In the genomic region with DNA sequence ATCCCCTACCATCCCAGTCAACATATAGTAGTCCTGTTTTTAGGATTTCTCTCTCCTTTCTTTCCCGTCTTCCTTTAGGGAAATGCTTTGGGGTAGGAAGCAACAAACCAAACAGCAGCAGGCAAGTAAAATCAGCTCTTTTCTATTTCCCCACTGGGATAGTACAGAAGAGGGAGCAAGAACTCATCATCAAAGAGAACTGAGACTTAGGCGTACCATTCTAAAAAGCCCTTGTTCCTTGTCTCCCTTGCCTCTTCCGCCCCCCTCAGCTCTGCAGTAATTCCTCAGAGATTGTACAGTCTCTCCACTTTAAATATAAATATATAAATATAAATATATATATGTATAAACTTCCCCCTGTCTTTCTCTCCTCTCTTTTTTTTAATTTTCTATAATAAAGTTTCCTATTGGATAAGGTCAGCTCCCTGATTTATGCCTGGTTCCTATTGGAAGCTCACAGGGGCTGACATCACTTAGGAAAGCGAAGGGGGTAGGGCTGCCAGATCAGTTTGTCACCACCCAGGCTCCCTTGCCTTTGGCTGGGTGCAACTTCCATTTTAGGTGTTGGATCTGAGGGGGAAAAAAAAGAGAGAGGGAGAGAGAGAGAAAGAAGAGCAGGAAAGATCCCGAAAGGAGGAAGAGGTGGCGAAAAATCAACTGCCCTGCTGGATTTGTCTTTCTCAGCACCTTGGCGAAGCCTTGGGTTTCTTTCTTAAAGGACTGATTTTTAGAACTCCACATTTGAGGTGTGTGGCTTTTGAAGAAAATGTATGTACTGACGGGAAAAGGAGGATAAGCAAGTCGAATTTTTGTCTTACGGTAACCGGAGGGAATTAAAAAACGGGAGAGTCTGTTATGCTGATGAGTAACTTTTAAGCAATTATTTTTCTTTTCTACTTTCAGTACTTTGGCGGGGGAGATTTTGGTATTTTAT, we compare ENCODE assay signal across 8 cellular contexts. TPM values are rescaled to one million over a fixed set of nuclear protein-coding genes. Genes with fewer than 3 reads are reported as not detected.
A peak's percentile ranks its signal among the peaks of the same experiment; 100 is the strongest.
DNase-seq lines count a peak whose midpoint lies in the region; ATAC-seq lines count a peak whose summit lies in the region.

A gene with protein sequence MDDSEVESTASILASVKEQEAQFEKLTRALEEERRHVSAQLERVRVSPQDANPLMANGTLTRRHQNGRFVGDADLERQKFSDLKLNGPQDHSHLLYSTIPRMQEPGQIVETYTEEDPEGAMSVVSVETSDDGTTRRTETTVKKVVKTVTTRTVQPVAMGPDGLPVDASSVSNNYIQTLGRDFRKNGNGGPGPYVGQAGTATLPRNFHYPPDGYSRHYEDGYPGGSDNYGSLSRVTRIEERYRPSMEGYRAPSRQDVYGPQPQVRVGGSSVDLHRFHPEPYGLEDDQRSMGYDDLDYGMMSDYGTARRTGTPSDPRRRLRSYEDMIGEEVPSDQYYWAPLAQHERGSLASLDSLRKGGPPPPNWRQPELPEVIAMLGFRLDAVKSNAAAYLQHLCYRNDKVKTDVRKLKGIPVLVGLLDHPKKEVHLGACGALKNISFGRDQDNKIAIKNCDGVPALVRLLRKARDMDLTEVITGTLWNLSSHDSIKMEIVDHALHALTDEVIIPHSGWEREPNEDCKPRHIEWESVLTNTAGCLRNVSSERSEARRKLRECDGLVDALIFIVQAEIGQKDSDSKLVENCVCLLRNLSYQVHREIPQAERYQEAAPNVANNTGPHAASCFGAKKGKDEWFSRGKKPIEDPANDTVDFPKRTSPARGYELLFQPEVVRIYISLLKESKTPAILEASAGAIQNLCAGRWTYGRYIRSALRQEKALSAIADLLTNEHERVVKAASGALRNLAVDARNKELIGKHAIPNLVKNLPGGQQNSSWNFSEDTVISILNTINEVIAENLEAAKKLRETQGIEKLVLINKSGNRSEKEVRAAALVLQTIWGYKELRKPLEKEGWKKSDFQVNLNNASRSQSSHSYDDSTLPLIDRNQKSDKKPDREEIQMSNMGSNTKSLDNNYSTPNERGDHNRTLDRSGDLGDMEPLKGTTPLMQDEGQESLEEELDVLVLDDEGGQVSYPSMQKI (plus strand): TSS at position 502 of the 934 bp plus-strand sequence. CDS start 29,677 bp downstream, outside the sequence.

- H4K91ac ChIP-seq in trophoblast cell (ENCODE audit: low read depth, low read length), result peak within 1 kb of the TSS; percentile 83

- H3K27ac ChIP-seq in right cardiac atrium (ENCODE audit: low read length) (peak within 1 kb of the TSS; percentile 100), trophoblast cell (ENCODE audit: low read depth, low read length) (peak within 1 kb of the TSS; percentile 99)

- H4K12ac ChIP-seq in trophoblast cell (ENCODE audit: low read depth, low read length), result peak within 1 kb of the TSS; percentile 59

- 3% methylated on average over 13 of the region's 13 CpGs for WGBS in right cardiac atrium
- WGBS in trophoblast cell (ENCODE audit: extremely low coverage, insufficient coverage, insufficient read length), result no CpG with 5 or more reads among the region's 13 CpGs

- intact Hi-C loops in right cardiac atrium (cut with DNase I), result loop anchor here in 3 of 4 donors (5.0 kb wide), 1 partner anchor 36 kb away; no protein-coding TSS in a partner anchor

- H4K8ac ChIP-seq in trophoblast cell (ENCODE audit: low read depth, low read length), result peak within 1 kb of the TSS; percentile 78

- H3K4me1 ChIP-seq in right cardiac atrium (ENCODE audit: control insufficient read depth, insufficient read depth, low read length) (peaks cover 2% of the 10 kb centered on the region), trophoblast cell (ENCODE audit: control insufficient read depth in 1 of 2, insufficient read depth in 2 of 2, low read length in 2 of 2) (peaks cover 4 to 5% of the 10 kb centered on the region in 2 experiments)

- peaks cover 6% of the 10 kb centered on the region for H3K79me1 ChIP-seq in trophoblast cell (ENCODE audit: low read length)

- DNase-seq in AML-193 (lab: John Stamatoyannopoulos, UW), result peak; percentile 77 to 85
- DNase-seq in NCI-H510A treated with DMSO at 0.1 percent for 48 hours (lab: John Stamatoyannopoulos, UW), result peak; percentile 92
- peak; percentile 98 for DNase-seq in astrocyte of the hippocampus (ENCODE audit: low read depth, low spot score)
- peak; percentile 87 to 92 (median 90) for DNase-seq in right cardiac atrium
- peak; percentile 92 to 96 for DNase-seq in trophoblast cell
- DNase-seq in stimulated activated CD8-positive, alpha-beta memory T cell treated with anti-CD3 and anti-CD28 coated beads, Interleukin-4, amount 100 ng/mL, for 48 hours, result no peak

- H3K36me3 ChIP-seq in trophoblast cell (ENCODE audit: control insufficient read depth in 1 of 2, insufficient read depth in 2 of 2, low read length in 2 of 2), result peaks cover 0 to 5% of the 10 kb centered on the region in 2 experiments

- H3K9me3 ChIP-seq in right cardiac atrium (ENCODE audit: control insufficient read depth, low read length) (no peaks in the 10 kb centered on the region), trophoblast cell (ENCODE audit: insufficient read depth, low read depth, low read length) (no peaks in the 10 kb centered on the region)

- H3K4me3 ChIP-seq in right cardiac atrium (ENCODE audit: low read length), result peak within 1 kb of the TSS; percentile 100
- H3K4me3 ChIP-seq in trophoblast cell (ENCODE audit: low read depth, low read length), result peak within 1 kb of the TSS; percentile 75

- H2BK120ac ChIP-seq in trophoblast cell (ENCODE audit: insufficient read depth, low read length, poor library complexity), result peak within 1 kb of the TSS; percentile 79

- no peak within 1 kb of the TSS for H3K23ac ChIP-seq in trophoblast cell (ENCODE audit: low read length)

- peak within 1 kb of the TSS; percentile 99 for H3K9ac ChIP-seq in trophoblast cell (ENCODE audit: low read length)

- H2AK5ac ChIP-seq in trophoblast cell (ENCODE audit: low read length), result no peak within 1 kb of the TSS

- H3K18ac ChIP-seq in trophoblast cell (ENCODE audit: low read length), result no peak within 1 kb of the TSS

- H3K14ac ChIP-seq in trophoblast cell (ENCODE audit: low read length), result peak within 1 kb of the TSS; percentile 53

- peak within 1 kb of the TSS; percentile 66 for H3K4me2 ChIP-seq in trophoblast cell (ENCODE audit: low read length)

- H2BK5ac ChIP-seq in trophoblast cell (ENCODE audit: low read depth, low read length, poor library complexity), result peak within 1 kb of the TSS; percentile 80

- H2AFZ ChIP-seq in trophoblast cell (ENCODE audit: insufficient read depth, low read length, poor library complexity), result no peak within 1 kb of the TSS

- no peak within 1 kb of the TSS for H2BK12ac ChIP-seq in trophoblast cell (ENCODE audit: low read length)

- H3K27me3 ChIP-seq in right cardiac atrium (ENCODE audit: control insufficient read depth, insufficient read depth) (no peaks in the 10 kb centered on the region), trophoblast cell (ENCODE audit: insufficient read depth, low read length) (no peaks in the 10 kb centered on the region)

- ATAC-seq in GM18861 (IDR thresholded peaks at IDR 0.05; ENCODE audit: unreplicated experiment) (peak; percentile 89), HG03064 (IDR thresholded peaks at IDR 0.05; ENCODE audit: low read depth, unreplicated experiment) (peak; percentile 79), right cardiac atrium (peak; percentile 99)

- peaks cover 17% of the 10 kb centered on the region for H3K79me2 ChIP-seq in trophoblast cell (ENCODE audit: control insufficient read depth, insufficient read depth, low read length, poor library complexity)

- peak within 1 kb of the TSS; percentile 99 for H3K4ac ChIP-seq in trophoblast cell (ENCODE audit: low read depth, low read length)

RNA-seq across cellular contexts. Expression of the gene that starts here (rescaled TPM):
- total RNA-seq in right cardiac atrium, result 10 to 100 TPM; 66.6 to 98.6 (median 77.5) TPM
- polyA plus RNA-seq in right cardiac atrium, result 32.2 TPM
- polyA plus RNA-seq in trophoblast cell (2013), result 146 and 148 TPM in 2 replicates
